17 cellular contexts compared by ENCODE assay signal in the genomic region with DNA sequence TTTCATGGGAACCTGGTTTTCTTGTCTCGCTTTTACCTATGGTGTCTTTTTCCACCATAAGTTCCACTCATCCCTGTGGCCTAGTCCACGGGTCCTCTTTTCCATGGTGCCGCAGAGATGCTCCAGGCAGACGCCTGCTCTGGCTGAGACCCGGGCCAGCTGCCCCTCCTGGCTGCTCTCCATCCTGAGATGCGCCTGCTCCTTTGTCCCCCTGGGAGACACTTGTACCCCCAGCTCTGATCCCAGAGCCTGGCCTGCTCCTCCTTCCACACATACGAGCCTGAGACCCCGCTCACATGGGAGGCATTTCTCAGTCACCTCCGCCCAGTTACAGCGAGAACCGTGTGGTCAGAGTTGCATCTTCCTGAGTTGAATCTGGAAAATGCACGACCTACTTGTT.
"Had no signal": no experiment of that assay in that cellular context is flagged by ENCODE, and none has a peak within 500 bp of the region (broad histone marks: within the 10 kb centered on the region; RNA-seq: fewer than 3 reads in every experiment).

No MANE protein-coding gene starts in this region.

- H3K27me3 Mint-ChIP-seq: activated CD4-positive, alpha-beta T cell treated with anti-CD3 and anti-CD28 coated beads, Interleukin-2, amount 10 ng/mL, durations not matched to agents 7 days and 5 days; memory B cell had no signal

- H3K27ac ChIP-seq: cardiac muscle cell, gastroesophageal sphincter, left lung, psoas muscle had no signal

- H3K27ac Mint-ChIP-seq: activated CD4-positive, alpha-beta T cell treated with anti-CD3 and anti-CD28 coated beads, Interleukin-2, amount 10 ng/mL, durations not matched to agents 7 days and 5 days; activated naive CD4-positive, alpha-beta T cell treated with anti-CD3 and anti-CD28 coated beads, Interleukin-2, amount 50 U/mL, for 72 hours; memory B cell; T-helper 2 cell treated with Interferon-gamma antibody and Interleukin-4, amounts not matched to agents 5 μg/mL and 100 μg/mL, for 36 hours had no signal

- ATAC-seq: activated naive CD4-positive, alpha-beta T cell treated with anti-CD3 and anti-CD28 coated beads, Interleukin-2, amount 50 U/mL, for 72 hours; gastroesophageal sphincter; left lung; psoas muscle had no signal

- H3K9me3 Mint-ChIP-seq: activated CD4-positive, alpha-beta T cell treated with anti-CD3 and anti-CD28 coated beads, Interleukin-2, amount 10 ng/mL, durations not matched to agents 7 days and 5 days; activated naive CD4-positive, alpha-beta T cell treated with anti-CD3 and anti-CD28 coated beads, Interleukin-2, amount 50 U/mL, for 72 hours; memory B cell; nephron progenitor cell; T-helper 2 cell treated with Interferon-gamma antibody and Interleukin-4, amounts not matched to agents 5 μg/mL and 100 μg/mL, for 36 hours had no signal

- H3K9me3 ChIP-seq: gastroesophageal sphincter, left lung, psoas muscle had no signal

- H3K4me3 ChIP-seq: cardiac muscle cell, gastroesophageal sphincter, left lung, psoas muscle had no signal

- H3K36me3 ChIP-seq: cardiac muscle cell had no signal

- DNase-seq: activated CD4-positive, alpha-beta T cell treated with anti-CD3 and anti-CD28 coated beads, Interleukin-2, amount 10 ng/mL, durations not matched to agents 7 days and 5 days; activated CD4-positive, CD25-positive, alpha-beta regulatory T cell; activated effector memory CD4-positive, alpha-beta T cell treated with Interleukin-2 at 50 U/mL for 16 hours; erythroblast; left lung; nephron progenitor cell; psoas muscle; stimulated activated CD4-positive, alpha-beta T cell treated with anti-CD3 and anti-CD28 coated beads, Interleukin-12 subunit alpha, Interleukin-12 subunit beta, amount 100 ng/mL, for 4 hours; stimulated activated CD4-positive, alpha-beta T cell treated with anti-CD3 and anti-CD28 coated beads, Interleukin-2, amount 100 ng/mL, for 24 hours; SW 1271 had no signal

- H3K27me3 ChIP-seq: cardiac muscle cell, gastroesophageal sphincter, left lung had no signal

- FAIRE-seq: keratinocyte, urothelium cell line had no signal

- H3K4me1 ChIP-seq: gastroesophageal sphincter, left lung, psoas muscle had no signal

- H3K4me3 Mint-ChIP-seq: activated CD4-positive, alpha-beta T cell treated with anti-CD3 and anti-CD28 coated beads, Interleukin-2, amount 10 ng/mL, durations not matched to agents 7 days and 5 days; memory B cell; nephron progenitor cell; T-helper 2 cell treated with Interferon-gamma antibody and Interleukin-4, amounts not matched to agents 5 μg/mL and 100 μg/mL, for 36 hours had no signal

- H3K4me1 Mint-ChIP-seq: activated CD4-positive, alpha-beta T cell treated with anti-CD3 and anti-CD28 coated beads, Interleukin-2, amount 10 ng/mL, durations not matched to agents 7 days and 5 days had no signal
